18 cellular contexts compared by ENCODE assay signal in genomic region chr17:81336296-81336929, GRCh38.
"Had no signal": no experiment of that assay in that cellular context is flagged by ENCODE, and none has a peak within 500 bp of the region (broad histone marks: within the 10 kb centered on the region; RNA-seq: fewer than 3 reads in every experiment).

No MANE protein-coding gene starts in this region.

- H3K9me3 ChIP-seq: adrenal gland, esophagus squamous epithelium, uterus had no signal

- H3K27ac ChIP-seq: uterus had no signal

- H3K4me3 ChIP-seq: adrenal gland, esophagus squamous epithelium, lung, uterus had no signal

- H3K27me3 ChIP-seq: adrenal gland, uterus had no signal

- ATAC-seq: activated naive CD4-positive, alpha-beta T cell treated with anti-CD3 and anti-CD28 coated beads, Interleukin-2, amount 50 U/mL, for 72 hours; left cardiac atrium; stimulated activated effector memory CD8-positive, alpha-beta T cell treated with anti-CD3 and anti-CD28 coated beads, Interleukin-12 subunit alpha, Interleukin-12 subunit beta, amount 100 ng/mL, for 72 hours had no signal

- DNase-seq: activated B cell treated with CpG ODN at 0.5 μM for 24 hours; activated CD4-positive, alpha-beta memory T cell treated with anti-CD3 and anti-CD28 coated beads for 36 hours; activated CD4-positive, alpha-beta T cell treated with anti-CD3 and anti-CD28 coated beads for 4 hours; activated gamma-delta T cell treated with Interleukin-2 at 50 U/mL for 16 hours; activated T-cell treated with anti-CD3 and anti-CD28 coated beads for 4 hours; dermis blood vessel endothelial cell; effector memory CD4-positive, alpha-beta T cell; esophagus squamous epithelium; left cardiac atrium; nephron progenitor cell; occipital lobe; stimulated activated CD4-positive, alpha-beta T cell treated with anti-CD3 and anti-CD28 coated beads, Interleukin-4, amount 100 ng/mL, for 1 hour; SW 1271; uterus had no signal

- H3K36me3 ChIP-seq: adrenal gland, esophagus squamous epithelium, uterus had no signal
